Comparison of ENCODE assay signal across 16 cellular contexts in the genomic region with DNA sequence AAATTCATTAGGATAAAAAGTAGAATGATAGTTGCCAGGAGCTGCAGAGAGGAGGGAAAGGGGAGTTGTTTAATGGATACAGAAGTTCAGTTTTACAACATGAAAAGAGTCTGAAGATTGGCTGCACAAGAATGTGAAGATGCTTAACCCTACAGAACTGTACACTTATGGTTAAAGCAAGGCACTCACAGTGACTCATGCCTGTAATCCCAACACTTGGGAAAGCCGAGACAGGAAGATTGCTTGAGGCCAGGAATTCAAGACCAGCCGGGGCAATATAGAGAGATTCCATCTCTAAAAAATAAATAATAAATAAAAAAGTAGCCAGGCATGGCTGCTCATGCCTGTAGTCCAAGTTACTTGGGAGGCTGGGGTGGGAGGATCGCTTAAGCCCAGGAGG.
"Had no signal": no experiment of that assay in that cellular context is flagged by ENCODE, and none has a peak within 500 bp of the region (broad histone marks: within the 10 kb centered on the region; RNA-seq: fewer than 3 reads in every experiment).

No MANE protein-coding gene starts in this region.

- H3K9me3 ChIP-seq: right atrium auricular region had no signal

- H3K4me3 ChIP-seq: right atrium auricular region, skin epidermis had no signal

- DNase-seq: activated CD4-positive, alpha-beta T cell treated with anti-CD3 and anti-CD28 coated beads for 4 hours; activated CD8-positive, alpha-beta T cell treated with anti-CD3 and anti-CD28 coated beads for 36 hours; activated effector memory CD4-positive, alpha-beta T cell treated with Interleukin-2 at 50 U/mL for 16 hours; activated T-cell treated with anti-CD3 and anti-CD28 coated beads, Interleukin-2, amount 50 U/mL, for 4 hours; amygdala; dermis blood vessel endothelial cell; effector memory CD8-positive, alpha-beta T cell; hypothalamus; stimulated activated CD4-positive, alpha-beta T cell treated with anti-CD3 and anti-CD28 coated beads, Interleukin-4, amount 100 ng/mL, for 4 hours; stimulated activated CD8-positive, alpha-beta memory T cell treated with anti-CD3 and anti-CD28 coated beads, Interleukin-4, amount 100 ng/mL, for 48 hours; stimulated activated naive CD4-positive, alpha-beta T cell treated with Interleukin-2 at 50 U/mL for 16 hours had no signal

- ATAC-seq: activated CD8-positive, alpha-beta T cell treated with anti-CD3 and anti-CD28 coated beads for 36 hours; activated T-cell treated with anti-CD3 and anti-CD28 coated beads, Interleukin-2, amount 50 U/mL, for 4 hours; effector memory CD8-positive, alpha-beta T cell; natural killer cell treated with Interleukin-12 subunit alpha and Interleukin-12 subunit beta and Interleukin-15 and Interleukin-18, amount 100 ng/mL, for 72 hours; WTC11 had no signal

- H3K36me3 ChIP-seq: right atrium auricular region had no signal

- H3K4me1 ChIP-seq: right atrium auricular region had no signal

- H3K27me3 ChIP-seq: right atrium auricular region had no signal

- H3K27ac ChIP-seq: epithelial cell of prostate, right atrium auricular region, skin epidermis had no signal
